Comparison of ENCODE assay signal across 1 cellular context in the genomic region with DNA sequence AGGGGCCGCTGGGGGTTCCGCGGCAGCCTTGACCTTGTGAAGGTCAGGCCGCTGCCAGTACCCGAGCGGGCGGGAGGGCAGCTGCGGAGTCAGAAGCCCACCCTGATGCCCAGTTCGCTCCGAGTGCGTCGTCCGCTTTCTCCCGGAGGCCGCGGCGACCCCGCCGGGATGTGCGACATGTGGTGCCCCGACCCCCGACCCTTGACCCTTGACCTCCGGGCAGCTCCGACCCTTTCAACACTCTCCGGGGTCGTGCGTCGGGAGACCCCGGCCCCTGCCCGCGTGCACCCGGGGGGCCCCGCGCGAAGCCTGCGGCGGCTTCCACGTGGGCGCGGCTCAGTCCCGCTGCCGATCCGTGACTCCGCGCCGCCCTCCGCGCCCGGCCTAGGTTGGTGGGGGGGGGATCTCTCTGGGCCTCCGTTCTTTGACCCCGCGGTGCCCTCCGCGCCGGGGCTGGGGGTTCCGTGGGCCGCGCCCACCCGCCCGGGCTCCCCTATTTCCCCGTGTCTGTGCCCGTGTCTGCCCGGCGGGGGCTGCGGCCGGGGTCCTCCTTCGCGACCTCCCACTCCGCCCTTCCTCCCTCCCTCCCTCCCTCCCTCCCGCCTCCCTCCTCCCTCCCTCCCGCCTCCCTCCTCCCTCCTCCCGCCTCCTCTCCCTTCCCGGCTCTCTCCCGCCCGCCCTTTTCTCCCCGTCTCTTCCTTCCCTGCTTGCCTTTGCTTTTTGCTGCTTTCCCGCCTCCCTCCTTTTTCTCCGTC.
TF ChIP-seq lines count a peak whose summit lies in the region.

No MANE protein-coding gene starts in this region.

TF ChIP-seq in GM12878, 131 proteins besides CTCF, POLR2A, EP300 and RAD21 (continues in another document):
- TF ChIP-seq TCF3 (IDR thresholded peaks at IDR 0.05; ENCODE audit: borderline replicate concordance, insufficient read depth, low read depth, low read length) (0 out of 2 replicates have a peak, but pooled peaks have one; percentile 5), EGR1 (IDR thresholded peaks at IDR 0.05; ENCODE audit: borderline replicate concordance in 1 of 2, low read depth in 2 of 2, low read length in 2 of 2) (peak in 1 of 2 experiments; percentile 19; a peak in 1 of 3 replicates), MYC (IDR thresholded peaks at IDR 0.05; ENCODE audit: insufficient read depth, insufficient read length, insufficient replicate concordance, low read length, severe bottlenecking) (peak; percentile 84), CEBPB (IDR thresholded peaks at IDR 0.05; ENCODE audit: borderline replicate concordance in 1 of 2, low read depth in 2 of 2, low read length in 2 of 2) (no peak), TAF1 (IDR thresholded peaks at IDR 0.05; ENCODE audit: borderline replicate concordance, low read depth, low read length) (0 out of 2 replicates have a peak, but pooled peaks have one; percentile 3), GABPA (IDR thresholded peaks at IDR 0.05; ENCODE audit: low read depth) (no peak), NR2C1 (IDR thresholded peaks at IDR 0.05) (peak; percentile 99), ZNF207 (IDR thresholded peaks at IDR 0.05; ENCODE audit: borderline replicate concordance) (peak; percentile 89), FOS (IDR thresholded peaks at IDR 0.05; ENCODE audit: borderline replicate concordance, extremely low read depth, insufficient read length) (no peak), WRNIP1 (IDR thresholded peaks at IDR 0.05; ENCODE audit: borderline replicate concordance, low read depth, low read length) (no peak), NFIC (IDR thresholded peaks at IDR 0.05; ENCODE audit: low read depth, low read length) (no peak), ZNF24 (IDR thresholded peaks at IDR 0.05) (peak; percentile 42; the same call in 1 of the 2 replicates), CHD1 (IDR thresholded peaks at IDR 0.05; ENCODE audit: low read depth, low read length) (peak; percentile 49; the same call in 1 of the 2 replicates), BCL11A (IDR thresholded peaks at IDR 0.05; ENCODE audit: low read depth, low read length) (no peak), SUZ12 (IDR thresholded peaks at IDR 0.05; ENCODE audit: unreplicated experiment) (no peak), SMAD5 (IDR thresholded peaks at IDR 0.05; ENCODE audit: low read depth) (0 out of 2 replicates have a peak, but pooled peaks have one; percentile 2), ZNF217 (IDR thresholded peaks at IDR 0.05) (peak; percentile 42; the same call in 1 of the 2 replicates), SMARCA5 (IDR thresholded peaks at IDR 0.05) (peak; percentile 86), SIN3A (IDR thresholded peaks at IDR 0.05; ENCODE audit: low read depth, low read length) (peak; percentile 68; the same call in 1 of the 2 replicates), EED (IDR thresholded peaks at IDR 0.05; ENCODE audit: low read depth) (no peak), IRF4 (IDR thresholded peaks at IDR 0.05; ENCODE audit: low read depth, low read length) (no peak), PML (IDR thresholded peaks at IDR 0.05; ENCODE audit: low read length) (no peak), EZH2 (IDR thresholded peaks at IDR 0.05; ENCODE audit: borderline replicate concordance, control insufficient read depth, low read depth, low read length) (no peak), ASH2L (IDR thresholded peaks at IDR 0.05; ENCODE audit: borderline replicate concordance, low read depth) (no peak), MEF2A (IDR thresholded peaks at IDR 0.05; ENCODE audit: insufficient read depth, low read depth, low read length) (no peak), STAT1 (conservative IDR thresholded peaks at IDR 0.05) (no peak), BACH1 (IDR thresholded peaks at IDR 0.05; ENCODE audit: borderline replicate concordance) (peak; percentile 77; the same call in 1 of the 2 replicates), ZNF274 (IDR thresholded peaks at IDR 0.05; ENCODE audit: insufficient read depth, insufficient read length) (no peak), ETV6 (conservative IDR thresholded peaks at IDR 0.05 in 1 of 2, IDR thresholded peaks at IDR 0.05 in 1 of 2; ENCODE audit: borderline replicate concordance in 1 of 2, low read depth in 1 of 2) (no peak), POLR2AphosphoS5 (IDR thresholded peaks at IDR 0.05; ENCODE audit: low read length) (peak; percentile 84), CHD2 (IDR thresholded peaks at IDR 0.05; ENCODE audit: borderline replicate concordance, low read depth, low read length) (no peak), SPI1 (IDR thresholded peaks at IDR 0.05; ENCODE audit: borderline replicate concordance, insufficient read depth, low read depth, low read length) (no peak), HDAC2 (IDR thresholded peaks at IDR 0.05) (no peak), MXI1 (IDR thresholded peaks at IDR 0.05; ENCODE audit: low read depth, low read length) (peak; percentile 86; the same call in 1 of the 2 replicates), RAD51 (IDR thresholded peaks at IDR 0.05) (no peak), SUPT20H (IDR thresholded peaks at IDR 0.05; ENCODE audit: borderline replicate concordance, control insufficient read depth, low read depth, low read length) (no peak)
- TF ChIP-seq, protein P1, sequence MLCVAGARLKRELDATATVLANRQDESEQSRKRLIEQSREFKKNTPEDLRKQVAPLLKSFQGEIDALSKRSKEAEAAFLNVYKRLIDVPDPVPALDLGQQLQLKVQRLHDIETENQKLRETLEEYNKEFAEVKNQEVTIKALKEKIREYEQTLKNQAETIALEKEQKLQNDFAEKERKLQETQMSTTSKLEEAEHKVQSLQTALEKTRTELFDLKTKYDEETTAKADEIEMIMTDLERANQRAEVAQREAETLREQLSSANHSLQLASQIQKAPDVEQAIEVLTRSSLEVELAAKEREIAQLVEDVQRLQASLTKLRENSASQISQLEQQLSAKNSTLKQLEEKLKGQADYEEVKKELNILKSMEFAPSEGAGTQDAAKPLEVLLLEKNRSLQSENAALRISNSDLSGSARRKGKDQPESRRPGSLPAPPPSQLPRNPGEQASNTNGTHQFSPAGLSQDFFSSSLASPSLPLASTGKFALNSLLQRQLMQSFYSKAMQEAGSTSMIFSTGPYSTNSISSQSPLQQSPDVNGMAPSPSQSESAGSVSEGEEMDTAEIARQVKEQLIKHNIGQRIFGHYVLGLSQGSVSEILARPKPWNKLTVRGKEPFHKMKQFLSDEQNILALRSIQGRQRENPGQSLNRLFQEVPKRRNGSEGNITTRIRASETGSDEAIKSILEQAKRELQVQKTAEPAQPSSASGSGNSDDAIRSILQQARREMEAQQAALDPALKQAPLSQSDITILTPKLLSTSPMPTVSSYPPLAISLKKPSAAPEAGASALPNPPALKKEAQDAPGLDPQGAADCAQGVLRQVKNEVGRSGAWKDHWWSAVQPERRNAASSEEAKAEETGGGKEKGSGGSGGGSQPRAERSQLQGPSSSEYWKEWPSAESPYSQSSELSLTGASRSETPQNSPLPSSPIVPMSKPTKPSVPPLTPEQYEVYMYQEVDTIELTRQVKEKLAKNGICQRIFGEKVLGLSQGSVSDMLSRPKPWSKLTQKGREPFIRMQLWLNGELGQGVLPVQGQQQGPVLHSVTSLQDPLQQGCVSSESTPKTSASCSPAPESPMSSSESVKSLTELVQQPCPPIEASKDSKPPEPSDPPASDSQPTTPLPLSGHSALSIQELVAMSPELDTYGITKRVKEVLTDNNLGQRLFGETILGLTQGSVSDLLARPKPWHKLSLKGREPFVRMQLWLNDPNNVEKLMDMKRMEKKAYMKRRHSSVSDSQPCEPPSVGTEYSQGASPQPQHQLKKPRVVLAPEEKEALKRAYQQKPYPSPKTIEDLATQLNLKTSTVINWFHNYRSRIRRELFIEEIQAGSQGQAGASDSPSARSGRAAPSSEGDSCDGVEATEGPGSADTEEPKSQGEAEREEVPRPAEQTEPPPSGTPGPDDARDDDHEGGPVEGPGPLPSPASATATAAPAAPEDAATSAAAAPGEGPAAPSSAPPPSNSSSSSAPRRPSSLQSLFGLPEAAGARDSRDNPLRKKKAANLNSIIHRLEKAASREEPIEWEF (IDR thresholded peaks at IDR 0.05; ENCODE audit: insufficient replicate concordance, low read depth, low read length), result no peak
- TF ChIP-seq, protein P2, sequence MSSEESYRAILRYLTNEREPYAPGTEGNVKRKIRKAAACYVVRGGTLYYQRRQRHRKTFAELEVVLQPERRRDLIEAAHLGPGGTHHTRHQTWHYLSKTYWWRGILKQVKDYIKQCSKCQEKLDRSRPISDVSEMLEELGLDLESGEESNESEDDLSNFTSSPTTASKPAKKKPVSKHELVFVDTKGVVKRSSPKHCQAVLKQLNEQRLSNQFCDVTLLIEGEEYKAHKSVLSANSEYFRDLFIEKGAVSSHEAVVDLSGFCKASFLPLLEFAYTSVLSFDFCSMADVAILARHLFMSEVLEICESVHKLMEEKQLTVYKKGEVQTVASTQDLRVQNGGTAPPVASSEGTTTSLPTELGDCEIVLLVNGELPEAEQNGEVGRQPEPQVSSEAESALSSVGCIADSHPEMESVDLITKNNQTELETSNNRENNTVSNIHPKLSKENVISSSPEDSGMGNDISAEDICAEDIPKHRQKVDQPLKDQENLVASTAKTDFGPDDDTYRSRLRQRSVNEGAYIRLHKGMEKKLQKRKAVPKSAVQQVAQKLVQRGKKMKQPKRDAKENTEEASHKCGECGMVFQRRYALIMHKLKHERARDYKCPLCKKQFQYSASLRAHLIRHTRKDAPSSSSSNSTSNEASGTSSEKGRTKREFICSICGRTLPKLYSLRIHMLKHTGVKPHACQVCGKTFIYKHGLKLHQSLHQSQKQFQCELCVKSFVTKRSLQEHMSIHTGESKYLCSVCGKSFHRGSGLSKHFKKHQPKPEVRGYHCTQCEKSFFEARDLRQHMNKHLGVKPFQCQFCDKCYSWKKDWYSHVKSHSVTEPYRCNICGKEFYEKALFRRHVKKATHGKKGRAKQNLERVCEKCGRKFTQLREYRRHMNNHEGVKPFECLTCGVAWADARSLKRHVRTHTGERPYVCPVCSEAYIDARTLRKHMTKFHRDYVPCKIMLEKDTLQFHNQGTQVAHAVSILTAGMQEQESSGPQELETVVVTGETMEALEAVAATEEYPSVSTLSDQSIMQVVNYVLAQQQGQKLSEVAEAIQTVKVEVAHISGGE (CRISPR knock-in tag; IDR thresholded peaks at IDR 0.05), result no peak
- TF ChIP-seq, protein P3, sequence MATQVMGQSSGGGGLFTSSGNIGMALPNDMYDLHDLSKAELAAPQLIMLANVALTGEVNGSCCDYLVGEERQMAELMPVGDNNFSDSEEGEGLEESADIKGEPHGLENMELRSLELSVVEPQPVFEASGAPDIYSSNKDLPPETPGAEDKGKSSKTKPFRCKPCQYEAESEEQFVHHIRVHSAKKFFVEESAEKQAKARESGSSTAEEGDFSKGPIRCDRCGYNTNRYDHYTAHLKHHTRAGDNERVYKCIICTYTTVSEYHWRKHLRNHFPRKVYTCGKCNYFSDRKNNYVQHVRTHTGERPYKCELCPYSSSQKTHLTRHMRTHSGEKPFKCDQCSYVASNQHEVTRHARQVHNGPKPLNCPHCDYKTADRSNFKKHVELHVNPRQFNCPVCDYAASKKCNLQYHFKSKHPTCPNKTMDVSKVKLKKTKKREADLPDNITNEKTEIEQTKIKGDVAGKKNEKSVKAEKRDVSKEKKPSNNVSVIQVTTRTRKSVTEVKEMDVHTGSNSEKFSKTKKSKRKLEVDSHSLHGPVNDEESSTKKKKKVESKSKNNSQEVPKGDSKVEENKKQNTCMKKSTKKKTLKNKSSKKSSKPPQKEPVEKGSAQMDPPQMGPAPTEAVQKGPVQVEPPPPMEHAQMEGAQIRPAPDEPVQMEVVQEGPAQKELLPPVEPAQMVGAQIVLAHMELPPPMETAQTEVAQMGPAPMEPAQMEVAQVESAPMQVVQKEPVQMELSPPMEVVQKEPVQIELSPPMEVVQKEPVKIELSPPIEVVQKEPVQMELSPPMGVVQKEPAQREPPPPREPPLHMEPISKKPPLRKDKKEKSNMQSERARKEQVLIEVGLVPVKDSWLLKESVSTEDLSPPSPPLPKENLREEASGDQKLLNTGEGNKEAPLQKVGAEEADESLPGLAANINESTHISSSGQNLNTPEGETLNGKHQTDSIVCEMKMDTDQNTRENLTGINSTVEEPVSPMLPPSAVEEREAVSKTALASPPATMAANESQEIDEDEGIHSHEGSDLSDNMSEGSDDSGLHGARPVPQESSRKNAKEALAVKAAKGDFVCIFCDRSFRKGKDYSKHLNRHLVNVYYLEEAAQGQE (IDR thresholded peaks at IDR 0.05; ENCODE audit: low read depth, low read length), result no peak
- TF ChIP-seq, protein P4, sequence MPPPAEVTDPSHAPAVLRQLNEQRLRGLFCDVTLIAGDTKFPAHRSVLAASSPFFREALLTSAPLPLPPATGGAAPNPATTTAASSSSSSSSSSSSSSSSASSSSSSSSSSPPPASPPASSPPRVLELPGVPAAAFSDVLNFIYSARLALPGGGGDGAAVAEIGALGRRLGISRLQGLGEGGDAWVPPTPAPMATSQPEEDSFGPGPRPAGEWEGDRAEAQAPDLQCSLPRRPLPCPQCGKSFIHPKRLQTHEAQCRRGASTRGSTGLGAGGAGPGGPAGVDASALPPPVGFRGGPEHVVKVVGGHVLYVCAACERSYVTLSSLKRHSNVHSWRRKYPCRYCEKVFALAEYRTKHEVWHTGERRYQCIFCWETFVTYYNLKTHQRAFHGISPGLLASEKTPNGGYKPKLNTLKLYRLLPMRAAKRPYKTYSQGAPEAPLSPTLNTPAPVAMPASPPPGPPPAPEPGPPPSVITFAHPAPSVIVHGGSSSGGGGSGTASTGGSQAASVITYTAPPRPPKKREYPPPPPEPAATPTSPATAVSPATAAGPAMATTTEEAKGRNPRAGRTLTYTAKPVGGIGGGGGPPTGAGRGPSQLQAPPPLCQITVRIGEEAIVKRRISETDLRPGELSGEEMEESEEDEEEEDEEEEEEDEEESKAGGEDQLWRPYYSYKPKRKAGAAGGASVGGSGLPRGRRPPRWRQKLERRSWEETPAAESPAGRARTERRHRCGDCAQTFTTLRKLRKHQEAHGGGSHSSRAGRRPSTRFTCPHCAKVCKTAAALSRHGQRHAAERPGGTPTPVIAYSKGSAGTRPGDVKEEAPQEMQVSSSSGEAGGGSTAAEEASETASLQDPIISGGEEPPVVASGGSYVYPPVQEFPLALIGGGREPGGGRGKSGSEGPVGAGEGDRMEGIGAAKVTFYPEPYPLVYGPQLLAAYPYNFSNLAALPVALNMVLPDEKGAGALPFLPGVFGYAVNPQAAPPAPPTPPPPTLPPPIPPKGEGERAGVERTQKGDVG (CRISPR knock-in tag; IDR thresholded peaks at IDR 0.05), result no peak
- TF ChIP-seq, protein P5, sequence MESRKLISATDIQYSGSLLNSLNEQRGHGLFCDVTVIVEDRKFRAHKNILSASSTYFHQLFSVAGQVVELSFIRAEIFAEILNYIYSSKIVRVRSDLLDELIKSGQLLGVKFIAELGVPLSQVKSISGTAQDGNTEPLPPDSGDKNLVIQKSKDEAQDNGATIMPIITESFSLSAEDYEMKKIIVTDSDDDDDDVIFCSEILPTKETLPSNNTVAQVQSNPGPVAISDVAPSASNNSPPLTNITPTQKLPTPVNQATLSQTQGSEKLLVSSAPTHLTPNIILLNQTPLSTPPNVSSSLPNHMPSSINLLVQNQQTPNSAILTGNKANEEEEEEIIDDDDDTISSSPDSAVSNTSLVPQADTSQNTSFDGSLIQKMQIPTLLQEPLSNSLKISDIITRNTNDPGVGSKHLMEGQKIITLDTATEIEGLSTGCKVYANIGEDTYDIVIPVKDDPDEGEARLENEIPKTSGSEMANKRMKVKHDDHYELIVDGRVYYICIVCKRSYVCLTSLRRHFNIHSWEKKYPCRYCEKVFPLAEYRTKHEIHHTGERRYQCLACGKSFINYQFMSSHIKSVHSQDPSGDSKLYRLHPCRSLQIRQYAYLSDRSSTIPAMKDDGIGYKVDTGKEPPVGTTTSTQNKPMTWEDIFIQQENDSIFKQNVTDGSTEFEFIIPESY (IDR thresholded peaks at IDR 0.05), result no peak
